Comparison of ENCODE assay signal across 9 cellular contexts in the genomic region with DNA sequence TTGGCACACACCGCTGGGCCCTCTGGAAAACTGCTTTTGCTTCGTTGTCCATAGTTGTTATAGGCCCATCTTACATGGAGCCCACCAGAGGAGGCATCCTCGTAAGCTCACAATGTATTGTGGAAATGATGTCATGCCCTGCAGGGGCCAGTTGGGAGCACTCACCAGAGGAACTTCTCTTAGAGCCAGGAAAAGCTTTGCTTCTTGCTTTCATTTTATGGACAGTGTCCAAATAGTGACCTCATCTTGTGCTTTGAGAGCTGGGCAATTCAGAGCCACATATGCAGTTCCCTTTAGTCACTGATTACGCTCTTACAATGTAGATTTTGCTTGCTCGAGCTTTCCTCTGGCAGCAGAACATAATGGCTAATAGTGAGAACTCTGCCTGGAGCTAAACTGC.
DNase-seq lines count a peak whose midpoint lies in the region; ATAC-seq and TF ChIP-seq lines count a peak whose summit lies in the region.
"Had no signal": no experiment of that assay in that cellular context is flagged by ENCODE, and none has a peak within 500 bp of the region (broad histone marks: within the 10 kb centered on the region; RNA-seq: fewer than 3 reads in every experiment).

No MANE protein-coding gene starts in this region.

- no peaks in the 10 kb centered on the region for H3K9me3 ChIP-seq in GM23248 (ENCODE audit: low read depth)
- no peaks in the 10 kb centered on the region for H3K9me3 ChIP-seq in SK-N-MC (ENCODE audit: low read depth, low read length)
- H3K9me3 ChIP-seq in gastroesophageal sphincter, result no peaks in the 10 kb centered on the region

- no peaks in the 10 kb centered on the region for H3K36me3 ChIP-seq in GM23248 (ENCODE audit: low read depth)
- H3K36me3 ChIP-seq in SK-N-MC (ENCODE audit: insufficient read depth, low read length), result peaks cover 34% of the 10 kb centered on the region
- H3K36me3 ChIP-seq in gastroesophageal sphincter, result no peaks in the 10 kb centered on the region

- no peak overlapping the region for H3K9ac ChIP-seq in GM23248
- H3K9ac ChIP-seq in SK-N-MC (ENCODE audit: insufficient read length), result no peak overlapping the region

- 1 to 3% methylated on average over 5 of the region's 5 CpGs for WGBS in GM23248 (ENCODE audit: low coverage in 1 of 2, low lambda C conversion rate in 2 of 2, missing lambda C conversion rate in 2 of 2), 2 experiments
- 19 to 49% methylated on average over 2 to 5 of the region's 5 CpGs for WGBS in gastroesophageal sphincter (ENCODE audit: low coverage in 1 of 2), 2 donors

- H3K27me3 ChIP-seq in GM23248 (replicated peaks; ENCODE audit: insufficient read depth) (no peaks in the 10 kb centered on the region), gastroesophageal sphincter (peaks cover 8% of the 10 kb centered on the region)

- no peak overlapping the region for H2AFZ ChIP-seq in GM23248

- H3F3A ChIP-seq in GM23248 (ENCODE audit: insufficient read depth), result no peaks in the 10 kb centered on the region

- H3K27ac ChIP-seq in GM23248 (no peak overlapping the region), SK-N-MC (peak overlapping the region; percentile 76), gastroesophageal sphincter (no peak overlapping the region)

- H3K4me1 ChIP-seq in GM23248 (ENCODE audit: insufficient read depth) (no peaks in the 10 kb centered on the region), gastroesophageal sphincter (peaks cover 0 to 4% (median 0%) of the 10 kb centered on the region in 3 donors)

- peak; percentile 75 for DNase-seq in GM23248
- DNase-seq in SK-N-MC (ENCODE audit: low read depth, low spot score), result no peak
- peak; percentile 13 for DNase-seq in renal cortical epithelial cell (ENCODE audit: low read depth)
- no peak for DNase-seq in iPS-NIHi7 (ENCODE audit: extremely low spot score)
- no peak for DNase-seq in NCI-H2081 treated with DMSO at 0.1 percent for 48 hours (lab: John Stamatoyannopoulos, UW)
- DNase-seq: NCI-H1105 had no signal

- TF ChIP-seq POLR2A in gastroesophageal sphincter (IDR thresholded peaks at IDR 0.05), result no peak

- no peak overlapping the region for H3K4me3 ChIP-seq in GM23248
- H3K4me3 ChIP-seq in SK-N-MC, result no peak overlapping the region
- H3K4me3 ChIP-seq in gastroesophageal sphincter, result no peak overlapping the region

- no peak for TF ChIP-seq EP300 in gastroesophageal sphincter (IDR thresholded peaks at IDR 0.05)

- H4K20me1 ChIP-seq in GM23248 (ENCODE audit: insufficient read depth), result no peaks in the 10 kb centered on the region

- peak; percentile 61 for ATAC-seq in gastroesophageal sphincter
- no peak for ATAC-seq in HG03354 (IDR thresholded peaks at IDR 0.05; ENCODE audit: poor library complexity, severe bottlenecking, unreplicated experiment)
- no peak for ATAC-seq in HG03280 (IDR thresholded peaks at IDR 0.05; ENCODE audit: unreplicated experiment)

- TF ChIP-seq CTCF in gastroesophageal sphincter (IDR thresholded peaks at IDR 0.05), result no peak

- H3K9me2 ChIP-seq in GM23248 (ENCODE audit: insufficient read depth), result no peaks in the 10 kb centered on the region

- H3K4me2 ChIP-seq in GM23248 (ENCODE audit: unreplicated experiment), result no peak overlapping the region

- in situ Hi-C loops in GM23248 (cut with MboI), result no loop called here

- no peaks in the 10 kb centered on the region for H3K79me2 ChIP-seq in GM23248 (ENCODE audit: insufficient read depth)

Comparison
In these comparisons a context has a peak if more than half of its experiments do, and no peak if none do; other contexts are left out.
1. DNase-seq: peak in GM23248 (single experiment) and renal cortical epithelial cell (single experiment); none in SK-N-MC (single experiment), iPS-NIHi7 (single experiment) and NCI-H2081 treated with DMSO at 0.1 percent for 48 hours (single experiment).